ENCODE assay signal across 29 cellular contexts in the genomic region with DNA sequence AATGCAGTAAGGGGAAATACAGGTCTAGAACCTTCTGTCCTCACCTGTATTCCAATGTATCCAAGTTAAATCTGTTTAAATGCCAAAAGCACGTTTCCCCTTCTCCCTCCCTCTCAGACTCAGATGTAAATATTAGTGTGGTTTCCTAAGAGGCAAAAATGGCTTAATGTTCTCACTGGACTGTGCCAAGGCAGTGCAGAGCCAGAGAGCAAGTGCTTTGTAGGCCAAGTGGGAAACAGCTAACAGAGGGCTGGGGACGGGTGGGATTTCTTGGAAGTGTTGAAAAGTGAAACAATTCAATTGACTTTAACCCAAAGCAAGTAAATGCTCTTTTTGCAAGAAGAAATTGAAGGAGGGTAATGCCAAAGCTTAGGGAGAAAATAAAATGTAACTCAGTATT.
"Had no signal": no experiment of that assay in that cellular context is flagged by ENCODE, and none has a peak within 500 bp of the region (broad histone marks: within the 10 kb centered on the region; RNA-seq: fewer than 3 reads in every experiment).

No MANE protein-coding gene starts in this region.

- H3K27me3 Mint-ChIP-seq: activated B cell treated with CpG ODN at 0.5 μM for 24 hours; activated CD8-positive, alpha-beta T cell treated with anti-CD3 and anti-CD28 coated beads for 36 hours; activated T-helper 17 cell treated with anti-CD3 and anti-CD28 coated beads, Interleukin-2, amount 50 U/mL, for 72 hours; naive B cell had no signal

- H3K4me1 ChIP-seq: body of pancreas, pancreas, prostate gland had no signal

- H3K4me3 ChIP-seq: body of pancreas, coronary artery, dorsolateral prefrontal cortex, pancreas, prostate gland, spleen, tibial artery, upper lobe of right lung had no signal

- H3K4me3 Mint-ChIP-seq: activated B cell treated with CpG ODN at 0.5 μM for 24 hours; activated CD8-positive, alpha-beta T cell treated with anti-CD3 and anti-CD28 coated beads for 36 hours; activated T-cell treated with anti-CD3 and anti-CD28 coated beads, Interleukin-2, amount 50 U/mL, for 4 hours; activated T-helper 17 cell treated with anti-CD3 and anti-CD28 coated beads, Interleukin-2, amount 50 U/mL, for 72 hours; naive B cell; neural crest cell; T-helper 2 cell treated with Interferon-gamma antibody and Interleukin-4, amounts not matched to agents 5 μg/mL and 100 μg/mL, for 36 hours had no signal

- H3K9me3 ChIP-seq: body of pancreas, pancreas, prostate gland, spleen, tibial artery, upper lobe of right lung had no signal

- H3K27ac Mint-ChIP-seq: activated B cell treated with CpG ODN at 0.5 μM for 24 hours; activated CD8-positive, alpha-beta T cell treated with anti-CD3 and anti-CD28 coated beads for 36 hours; activated T-helper 17 cell treated with anti-CD3 and anti-CD28 coated beads, Interleukin-2, amount 50 U/mL, for 72 hours; T-helper 2 cell treated with Interferon-gamma antibody and Interleukin-4, amounts not matched to agents 5 μg/mL and 100 μg/mL, for 36 hours had no signal

- ATAC-seq: activated CD8-positive, alpha-beta T cell treated with anti-CD3 and anti-CD28 coated beads for 36 hours; activated T-cell treated with anti-CD3 and anti-CD28 coated beads, Interleukin-2, amount 50 U/mL, for 4 hours; activated T-helper 17 cell treated with anti-CD3 and anti-CD28 coated beads, Interleukin-2, amount 50 U/mL, for 72 hours; body of pancreas; left lobe of liver; pancreas; upper lobe of right lung had no signal

- H3K27me3 ChIP-seq: body of pancreas, dorsolateral prefrontal cortex, pancreas, spleen, tibial artery, upper lobe of right lung had no signal

- H3K4me1 Mint-ChIP-seq: activated T-helper 17 cell treated with anti-CD3 and anti-CD28 coated beads, Interleukin-2, amount 50 U/mL, for 72 hours; neural crest cell had no signal

- H3K27ac ChIP-seq: body of pancreas, dorsolateral prefrontal cortex, pancreas, prostate gland, spleen, upper lobe of right lung had no signal

- DNase-seq: activated B cell treated with CpG ODN at 0.5 μM for 24 hours; activated CD4-positive, alpha-beta T cell treated with anti-CD3 and anti-CD28 coated beads, Interleukin-2, amount 50 U/mL, for 1 hour; activated CD8-positive, alpha-beta T cell treated with anti-CD3 and anti-CD28 coated beads for 36 hours; activated gamma-delta T cell treated with Interleukin-2 at 50 U/mL for 16 hours; activated naive CD4-positive, alpha-beta T cell treated with anti-CD3 and anti-CD28 coated beads, Interleukin-2, amount 50 U/mL, for 16 hours; activated T-cell treated with anti-CD3 and anti-CD28 coated beads, Interleukin-2, amount 50 U/mL, for 4 hours; body of pancreas; cerebellar nuclear complex; dorsolateral prefrontal cortex; effector memory CD4-positive, alpha-beta T cell; erythroblast; head of caudate nucleus; hypothalamus; naive B cell; nucleus accumbens; pancreas; retina; spleen; stimulated activated naive CD4-positive, alpha-beta T cell treated with Interleukin-2 at 50 U/mL for 16 hours; substantia nigra; T-helper 1 cell; tibial artery; upper lobe of right lung had no signal

- H3K9me3 Mint-ChIP-seq: activated B cell treated with CpG ODN at 0.5 μM for 24 hours; activated CD8-positive, alpha-beta T cell treated with anti-CD3 and anti-CD28 coated beads for 36 hours; activated T-cell treated with anti-CD3 and anti-CD28 coated beads, Interleukin-2, amount 50 U/mL, for 4 hours; activated T-helper 17 cell treated with anti-CD3 and anti-CD28 coated beads, Interleukin-2, amount 50 U/mL, for 72 hours; neural crest cell; T-helper 2 cell treated with Interferon-gamma antibody and Interleukin-4, amounts not matched to agents 5 μg/mL and 100 μg/mL, for 36 hours had no signal
